14 cellular contexts compared by ENCODE assay signal in genomic region chrX:123906557-123907316, GRCh38. TPM values are rescaled to one million over a fixed set of nuclear protein-coding genes. Genes with fewer than 3 reads are reported as not detected.
DNase-seq lines count a peak whose midpoint lies in the region; ATAC-seq and TF ChIP-seq lines count a peak whose summit lies in the region.
"Had no signal": no experiment of that assay in that cellular context is flagged by ENCODE, and none has a peak within 500 bp of the region (broad histone marks: within the 10 kb centered on the region; RNA-seq: fewer than 3 reads in every experiment).

No MANE protein-coding gene starts in this region.

- ATAC-seq in lung (ENCODE audit: insufficient read depth, low FRiP score) (peak; percentile 12), HG03135 (IDR thresholded peaks at IDR 0.05; ENCODE audit: unreplicated experiment) (no peak)
- ATAC-seq: activated CD8-positive, alpha-beta memory T cell treated with anti-CD3 and anti-CD28 coated beads, Interleukin-2, amount 10 ng/mL, durations not matched to agents 7 days and 5 days had no signal

- H3K27ac ChIP-seq in A673 (ENCODE audit: low read depth, low read length, poor library complexity, severe bottlenecking) (peak overlapping the region; percentile 22), lung (ENCODE audit: low read depth in 1 of 2, low read length in 1 of 2) (peak overlapping the region in 1 of 2 donors; percentile 45)
- H3K27ac ChIP-seq: adrenal gland, vagina had no signal

- H3K36me3 ChIP-seq in A673 (ENCODE audit: insufficient read depth, low read length, poor library complexity, severe bottlenecking) (peaks cover 4% of the 10 kb centered on the region), lung (ENCODE audit: control insufficient read depth in 2 of 2, insufficient read depth in 2 of 2, low read length in 2 of 2) (no peaks in the 10 kb centered on the region)
- H3K36me3 ChIP-seq: adrenal gland, vagina had no signal

- H3K4me1 ChIP-seq in A673 (ENCODE audit: insufficient read depth, low read length, poor library complexity, severe bottlenecking) (peaks cover 18% of the 10 kb centered on the region), lung (ENCODE audit: control insufficient read depth in 2 of 2, insufficient read depth in 2 of 2, low read length in 2 of 2) (no peaks in the 10 kb centered on the region)
- H3K4me1 ChIP-seq: adrenal gland, vagina had no signal

- CTCF ChIA-PET in A673 (lab: Charles Lee), result no interaction called here

- no peaks in the 10 kb centered on the region for H3K9me3 Mint-ChIP-seq in activated naive CD8-positive, alpha-beta T cell treated with anti-CD3 and anti-CD28 coated beads for 36 hours

- H3K27ac Mint-ChIP-seq in activated naive CD8-positive, alpha-beta T cell treated with anti-CD3 and anti-CD28 coated beads for 36 hours, result peak overlapping the region; percentile 34
- H3K27ac Mint-ChIP-seq: activated CD8-positive, alpha-beta memory T cell treated with anti-CD3 and anti-CD28 coated beads, Interleukin-2, amount 10 ng/mL, durations not matched to agents 7 days and 5 days; mesothelial cell of epicardium had no signal

- POLR2A ChIA-PET in A673 (lab: Charles Lee; ENCODE audit: low non-redundant PET), result no interaction called here

- H3K4me3 ChIP-seq in A673 (ENCODE audit: low read depth, low read length, poor library complexity, severe bottlenecking) (no peak overlapping the region), lung (no peak overlapping the region)
- H3K4me3 ChIP-seq: adrenal gland, vagina had no signal

- TF ChIP-seq CTCF in A673 (conservative IDR thresholded peaks at IDR 0.05; ENCODE audit: low read depth, low read length) (no peak), lung (IDR thresholded peaks at IDR 0.05; ENCODE audit: control extremely low read depth, extremely low read depth) (no peak)

- peaks cover 22% of the 10 kb centered on the region for H3K36me3 Mint-ChIP-seq in activated naive CD8-positive, alpha-beta T cell treated with anti-CD3 and anti-CD28 coated beads for 36 hours

- H3K4me1 Mint-ChIP-seq in activated naive CD8-positive, alpha-beta T cell treated with anti-CD3 and anti-CD28 coated beads for 36 hours, result peaks cover 13% of the 10 kb centered on the region
- H3K4me1 Mint-ChIP-seq: mesothelial cell of epicardium had no signal

- H3K27me3 Mint-ChIP-seq in activated naive CD8-positive, alpha-beta T cell treated with anti-CD3 and anti-CD28 coated beads for 36 hours, result no peaks in the 10 kb centered on the region
- H3K27me3 Mint-ChIP-seq: activated CD8-positive, alpha-beta memory T cell treated with anti-CD3 and anti-CD28 coated beads, Interleukin-2, amount 10 ng/mL, durations not matched to agents 7 days and 5 days had no signal

- intact Hi-C loops in A673 (cut with micrococcal nuclease; ENCODE audit: unreplicated experiment), result no loop called here

- H3K27me3 ChIP-seq in A673 (replicated peaks; ENCODE audit: insufficient read depth, low read depth, low read length, poor library complexity) (no peaks in the 10 kb centered on the region), lung (ENCODE audit: control insufficient read depth, insufficient read depth) (no peaks in the 10 kb centered on the region)
- H3K27me3 ChIP-seq: adrenal gland, vagina had no signal

- BruUV-seq in A673 (replicated peaks; lab: Mats Ljungman, UMichigan), result no TSS peak

- DNase-seq in A673 (ENCODE audit: low spot score), result no peak
- DNase-seq in EH (ENCODE audit: low read depth), result peak; percentile 28
- no peak for DNase-seq in activated naive CD8-positive, alpha-beta T cell treated with anti-CD3 and anti-CD28 coated beads for 36 hours
- DNase-seq in lung (ENCODE audit: low spot score), result no peak
- DNase-seq in stimulated activated CD4-positive, alpha-beta T cell treated with anti-CD3 and anti-CD28 coated beads, Interleukin-2, amount 100 ng/mL, for 48 hours, result no peak
- no peak for DNase-seq in iPS-NIHi7 (ENCODE audit: extremely low spot score)
- no peak for DNase-seq in DMS53 (lab: John Stamatoyannopoulos, UW)
- DNase-seq: activated CD8-positive, alpha-beta memory T cell treated with anti-CD3 and anti-CD28 coated beads, Interleukin-2, amount 10 ng/mL, durations not matched to agents 7 days and 5 days; adrenal gland; C1 segment of cervical spinal cord; NCI-H2171 had no signal

- H3K4me3 Mint-ChIP-seq in activated naive CD8-positive, alpha-beta T cell treated with anti-CD3 and anti-CD28 coated beads for 36 hours, result no peak overlapping the region
- H3K4me3 Mint-ChIP-seq: activated CD8-positive, alpha-beta memory T cell treated with anti-CD3 and anti-CD28 coated beads, Interleukin-2, amount 10 ng/mL, durations not matched to agents 7 days and 5 days; mesothelial cell of epicardium had no signal

- H3K9me3 ChIP-seq in A673 (ENCODE audit: low read depth, low read length, poor library complexity, severe bottlenecking), result no peaks in the 10 kb centered on the region
- H3K9me3 ChIP-seq in lung (ENCODE audit: control insufficient read depth in 2 of 2, insufficient read depth in 1 of 2, low read length in 1 of 2), result no peaks in the 10 kb centered on the region
- H3K9me3 ChIP-seq: adrenal gland, vagina had no signal

- WGBS in lung, 2 donors, result 49 to 82% methylated on average over 8 of the region's 8 CpGs

RNA-seq across cellular contexts. Expression of gene XIAP, which starts 46.9 kb away (rescaled TPM):
- total RNA-seq in A673 (2021), result 37.7 TPM in 2 replicates
- total RNA-seq in activated naive CD8-positive, alpha-beta T cell treated with anti-CD3 and anti-CD28 coated beads for 36 hours, result 10 to 100 TPM; 23.7 to 26.7 TPM
- 10 to 100 TPM; 56.2 to 58.6 TPM for total RNA-seq in lung
- 10 to 100 TPM in 1 of 2 donors, 1 to 10 TPM in 1; 8.5 to 15.3 TPM for polyA plus RNA-seq in lung

RNA-seq across cellular contexts. Expression of gene STAG2, which starts 54.8 kb away (rescaled TPM):
- total RNA-seq in A673 (2021) (117 and 119 TPM in 2 replicates), lung (100 to 1,000 TPM in 1 of 2 donors, 10 to 100 TPM in 1; 46.8 to 181 TPM)
- 100 to 1,000 TPM; 109 to 112 TPM for total RNA-seq in activated naive CD8-positive, alpha-beta T cell treated with anti-CD3 and anti-CD28 coated beads for 36 hours
- polyA plus RNA-seq in lung, result 10 to 100 TPM; 16.4 to 26.8 TPM
